ENCODE assay signal across 1 cellular context in the genomic region with DNA sequence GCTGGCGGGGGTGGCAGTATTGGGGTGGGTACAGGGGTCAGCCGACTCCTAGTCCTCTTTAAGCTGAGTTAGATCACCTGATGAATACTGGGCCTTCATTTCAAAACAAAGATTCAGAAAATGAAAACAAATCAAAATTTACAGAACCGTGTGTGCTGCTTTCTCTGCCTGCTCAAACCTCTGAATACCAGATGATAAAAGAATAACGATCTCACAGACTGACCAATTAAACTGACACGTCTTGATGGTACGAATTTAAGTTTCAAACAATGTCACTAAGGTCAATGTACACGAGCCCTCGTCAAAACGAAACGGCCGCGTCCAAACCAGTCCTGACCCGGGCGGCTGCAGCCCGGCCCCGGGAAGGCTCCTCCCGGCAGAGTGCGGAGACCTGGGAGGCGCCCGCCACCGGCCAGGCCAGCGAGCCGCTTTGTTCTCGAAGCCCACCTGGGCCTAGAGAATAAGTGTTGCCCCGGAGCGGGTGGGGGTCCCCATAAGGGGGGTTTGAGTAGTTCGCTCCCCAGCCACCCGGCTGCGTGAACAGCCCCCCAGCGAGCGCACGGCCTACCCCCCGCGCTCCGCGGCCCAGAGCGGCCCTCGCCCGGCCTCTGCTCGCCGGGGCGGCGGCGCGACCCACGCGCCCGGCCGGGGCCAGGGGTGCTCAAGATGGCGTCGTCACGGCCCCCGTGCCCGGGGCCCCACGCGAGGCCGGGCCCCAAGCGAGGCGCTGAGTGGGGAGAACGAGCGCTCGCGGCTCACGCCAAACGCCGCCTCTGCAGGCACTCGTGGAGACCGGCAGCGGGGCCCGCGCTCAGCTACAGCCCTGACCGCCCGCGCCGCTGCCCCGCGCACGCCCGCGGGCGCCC.
TF ChIP-seq lines count a peak whose summit lies in the region.

No MANE protein-coding gene starts in this region.

TF ChIP-seq in HepG2, 621 proteins besides CTCF, POLR2A, EP300 and RAD21 (continued from another document and continues in another):
- TF ChIP-seq, protein P1, sequence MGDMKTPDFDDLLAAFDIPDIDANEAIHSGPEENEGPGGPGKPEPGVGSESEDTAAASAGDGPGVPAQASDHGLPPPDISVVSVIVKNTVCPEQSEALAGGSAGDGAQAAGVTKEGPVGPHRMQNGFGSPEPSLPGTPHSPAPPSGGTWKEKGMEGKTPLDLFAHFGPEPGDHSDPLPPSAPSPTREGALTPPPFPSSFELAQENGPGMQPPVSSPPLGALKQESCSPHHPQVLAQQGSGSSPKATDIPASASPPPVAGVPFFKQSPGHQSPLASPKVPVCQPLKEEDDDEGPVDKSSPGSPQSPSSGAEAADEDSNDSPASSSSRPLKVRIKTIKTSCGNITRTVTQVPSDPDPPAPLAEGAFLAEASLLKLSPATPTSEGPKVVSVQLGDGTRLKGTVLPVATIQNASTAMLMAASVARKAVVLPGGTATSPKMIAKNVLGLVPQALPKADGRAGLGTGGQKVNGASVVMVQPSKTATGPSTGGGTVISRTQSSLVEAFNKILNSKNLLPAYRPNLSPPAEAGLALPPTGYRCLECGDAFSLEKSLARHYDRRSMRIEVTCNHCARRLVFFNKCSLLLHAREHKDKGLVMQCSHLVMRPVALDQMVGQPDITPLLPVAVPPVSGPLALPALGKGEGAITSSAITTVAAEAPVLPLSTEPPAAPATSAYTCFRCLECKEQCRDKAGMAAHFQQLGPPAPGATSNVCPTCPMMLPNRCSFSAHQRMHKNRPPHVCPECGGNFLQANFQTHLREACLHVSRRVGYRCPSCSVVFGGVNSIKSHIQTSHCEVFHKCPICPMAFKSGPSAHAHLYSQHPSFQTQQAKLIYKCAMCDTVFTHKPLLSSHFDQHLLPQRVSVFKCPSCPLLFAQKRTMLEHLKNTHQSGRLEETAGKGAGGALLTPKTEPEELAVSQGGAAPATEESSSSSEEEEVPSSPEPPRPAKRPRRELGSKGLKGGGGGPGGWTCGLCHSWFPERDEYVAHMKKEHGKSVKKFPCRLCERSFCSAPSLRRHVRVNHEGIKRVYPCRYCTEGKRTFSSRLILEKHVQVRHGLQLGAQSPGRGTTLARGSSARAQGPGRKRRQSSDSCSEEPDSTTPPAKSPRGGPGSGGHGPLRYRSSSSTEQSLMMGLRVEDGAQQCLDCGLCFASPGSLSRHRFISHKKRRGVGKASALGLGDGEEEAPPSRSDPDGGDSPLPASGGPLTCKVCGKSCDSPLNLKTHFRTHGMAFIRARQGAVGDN (CRISPR knock-in tag; IDR thresholded peaks at IDR 0.05), result no peak; the same call in 1 of the 2 replicates
- TF ChIP-seq POLR2AphosphoS2 (IDR thresholded peaks at IDR 0.05; ENCODE audit: low read depth, low read length) (peak; percentile 53; the same call in 1 of the 2 replicates), SRSF9 (IDR thresholded peaks at IDR 0.05; ENCODE audit: borderline replicate concordance, insufficient read depth, low read depth, low read length, poor library complexity, severe bottlenecking) (no peak), ZMAT3 (CRISPR knock-in tag; conservative IDR thresholded peaks at IDR 0.05) (peak; percentile 52; the same call in 1 of the 2 replicates), FOXJ3 (CRISPR knock-in tag; IDR thresholded peaks at IDR 0.05; ENCODE audit: borderline replicate concordance) (no peak), ZNF850 (CRISPR knock-in tag; conservative IDR thresholded peaks at IDR 0.05) (no peak), KDM6A (CRISPR knock-in tag; IDR thresholded peaks at IDR 0.05; ENCODE audit: low read depth) (no peak), ISL2 (CRISPR knock-in tag; IDR thresholded peaks at IDR 0.05) (peak; percentile 16; the same call in 1 of the 2 replicates), SUZ12 (IDR thresholded peaks at IDR 0.05; ENCODE audit: low read depth, low read length) (no peak), RBFOX2 (IDR thresholded peaks at IDR 0.05; ENCODE audit: low read depth, low read length) (no peak), PPARG (CRISPR knock-in tag; conservative IDR thresholded peaks at IDR 0.05) (no peak), ZNF816 (CRISPR knock-in tag; IDR thresholded peaks at IDR 0.05; ENCODE audit: borderline replicate concordance) (peak; percentile 48; the same call in 1 of the 2 replicates), NCOA5 (CRISPR knock-in tag; IDR thresholded peaks at IDR 0.05) (0 out of 2 replicates have a peak, but pooled peaks have one; percentile 60), PTBP1 (IDR thresholded peaks at IDR 0.05; ENCODE audit: low read depth, low read length, poor library complexity, severe bottlenecking) (peak; percentile 79), ONECUT2 (CRISPR knock-in tag; IDR thresholded peaks at IDR 0.05) (no peak), LCORL (IDR thresholded peaks at IDR 0.05) (no peak), LCORL (CRISPR knock-in tag; IDR thresholded peaks at IDR 0.05) (peak; percentile 14; the same call in 1 of the 2 replicates), RNF2 (conservative IDR thresholded peaks at IDR 0.05; ENCODE audit: low read depth) (no peak), CCDC6 (CRISPR knock-in tag; IDR thresholded peaks at IDR 0.05) (no peak), PAX8 (CRISPR knock-in tag; IDR thresholded peaks at IDR 0.05; ENCODE audit: borderline replicate concordance) (no peak), SATB2 (CRISPR knock-in tag; IDR thresholded peaks at IDR 0.05) (no peak), U2AF1 (optimal IDR thresholded peaks at IDR 0.05; ENCODE audit: low read depth, low read length) (no peak), KDM5A (IDR thresholded peaks at IDR 0.05; ENCODE audit: borderline replicate concordance, low read length) (peak; percentile 31; the same call in 1 of the 2 replicates), CREM (IDR thresholded peaks at IDR 0.05) (no peak), CREM (CRISPR knock-in tag; IDR thresholded peaks at IDR 0.05) (no peak), POLR2AphosphoS5 (IDR thresholded peaks at IDR 0.05; ENCODE audit: low read depth, low read length) (no peak), JDP2 (CRISPR knock-in tag; IDR thresholded peaks at IDR 0.05; ENCODE audit: borderline replicate concordance) (0 out of 2 replicates have a peak, but pooled peaks have one; percentile 18), NFYB (CRISPR knock-in tag; IDR thresholded peaks at IDR 0.05) (no peak), ATF7 (IDR thresholded peaks at IDR 0.05) (no peak), ATF7 (CRISPR knock-in tag; IDR thresholded peaks at IDR 0.05) (no peak), GFI1 (CRISPR knock-in tag; IDR thresholded peaks at IDR 0.05; ENCODE audit: borderline replicate concordance) (no peak), ZNF747 (CRISPR knock-in tag; IDR thresholded peaks at IDR 0.05; ENCODE audit: borderline replicate concordance) (no peak), ZNF224 (CRISPR knock-in tag; IDR thresholded peaks at IDR 0.05) (0 out of 2 replicates have a peak, but pooled peaks have one; percentile 20), ZNF782 (CRISPR knock-in tag; IDR thresholded peaks at IDR 0.05; ENCODE audit: borderline replicate concordance) (no peak), KDM1A (CRISPR knock-in tag; IDR thresholded peaks at IDR 0.05) (no peak), PHF5A (CRISPR knock-in tag; IDR thresholded peaks at IDR 0.05; ENCODE audit: low read depth, unreplicated experiment) (no peak), GATAD1 (CRISPR knock-in tag; IDR thresholded peaks at IDR 0.05) (no peak), ASH2L (IDR thresholded peaks at IDR 0.05; ENCODE audit: insufficient read length, low read depth, low read length) (peak; percentile 8), ZNF337 (CRISPR knock-in tag; IDR thresholded peaks at IDR 0.05; ENCODE audit: borderline replicate concordance, low read depth) (0 out of 2 replicates have a peak, but pooled peaks have one; percentile 7), MEIS1 (CRISPR knock-in tag; IDR thresholded peaks at IDR 0.05; ENCODE audit: borderline replicate concordance) (no peak; the same call in 1 of the 2 replicates), ZNF83 (CRISPR knock-in tag; IDR thresholded peaks at IDR 0.05; ENCODE audit: borderline replicate concordance) (0 out of 2 replicates have a peak, but pooled peaks have one; percentile 17), KDM5B (CRISPR knock-in tag; IDR thresholded peaks at IDR 0.05; ENCODE audit: borderline replicate concordance) (no peak; the same call in 1 of the 2 replicates), GATAD2A (CRISPR knock-in tag; IDR thresholded peaks at IDR 0.05) (no peak), POLR2G (IDR thresholded peaks at IDR 0.05; ENCODE audit: low read depth, low read length) (no peak)
- TF ChIP-seq, protein P2, sequence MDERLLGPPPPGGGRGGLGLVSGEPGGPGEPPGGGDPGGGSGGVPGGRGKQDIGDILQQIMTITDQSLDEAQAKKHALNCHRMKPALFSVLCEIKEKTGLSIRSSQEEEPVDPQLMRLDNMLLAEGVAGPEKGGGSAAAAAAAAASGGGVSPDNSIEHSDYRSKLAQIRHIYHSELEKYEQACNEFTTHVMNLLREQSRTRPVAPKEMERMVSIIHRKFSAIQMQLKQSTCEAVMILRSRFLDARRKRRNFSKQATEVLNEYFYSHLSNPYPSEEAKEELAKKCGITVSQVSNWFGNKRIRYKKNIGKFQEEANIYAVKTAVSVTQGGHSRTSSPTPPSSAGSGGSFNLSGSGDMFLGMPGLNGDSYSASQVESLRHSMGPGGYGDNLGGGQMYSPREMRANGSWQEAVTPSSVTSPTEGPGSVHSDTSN (CRISPR knock-in tag; IDR thresholded peaks at IDR 0.05), result no peak
- TF ChIP-seq, protein P3, sequence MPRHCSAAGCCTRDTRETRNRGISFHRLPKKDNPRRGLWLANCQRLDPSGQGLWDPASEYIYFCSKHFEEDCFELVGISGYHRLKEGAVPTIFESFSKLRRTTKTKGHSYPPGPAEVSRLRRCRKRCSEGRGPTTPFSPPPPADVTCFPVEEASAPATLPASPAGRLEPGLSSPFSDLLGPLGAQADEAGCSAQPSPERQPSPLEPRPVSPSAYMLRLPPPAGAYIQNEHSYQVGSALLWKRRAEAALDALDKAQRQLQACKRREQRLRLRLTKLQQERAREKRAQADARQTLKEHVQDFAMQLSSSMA (CRISPR knock-in tag; IDR thresholded peaks at IDR 0.05), result peak; percentile 17; the same call in 1 of the 2 replicates
- TF ChIP-seq, protein P4, sequence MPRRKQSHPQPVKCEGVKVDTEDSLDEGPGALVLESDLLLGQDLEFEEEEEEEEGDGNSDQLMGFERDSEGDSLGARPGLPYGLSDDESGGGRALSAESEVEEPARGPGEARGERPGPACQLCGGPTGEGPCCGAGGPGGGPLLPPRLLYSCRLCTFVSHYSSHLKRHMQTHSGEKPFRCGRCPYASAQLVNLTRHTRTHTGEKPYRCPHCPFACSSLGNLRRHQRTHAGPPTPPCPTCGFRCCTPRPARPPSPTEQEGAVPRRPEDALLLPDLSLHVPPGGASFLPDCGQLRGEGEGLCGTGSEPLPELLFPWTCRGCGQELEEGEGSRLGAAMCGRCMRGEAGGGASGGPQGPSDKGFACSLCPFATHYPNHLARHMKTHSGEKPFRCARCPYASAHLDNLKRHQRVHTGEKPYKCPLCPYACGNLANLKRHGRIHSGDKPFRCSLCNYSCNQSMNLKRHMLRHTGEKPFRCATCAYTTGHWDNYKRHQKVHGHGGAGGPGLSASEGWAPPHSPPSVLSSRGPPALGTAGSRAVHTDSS (CRISPR knock-in tag; conservative IDR thresholded peaks at IDR 0.05), result no peak
- TF ChIP-seq, protein P5, sequence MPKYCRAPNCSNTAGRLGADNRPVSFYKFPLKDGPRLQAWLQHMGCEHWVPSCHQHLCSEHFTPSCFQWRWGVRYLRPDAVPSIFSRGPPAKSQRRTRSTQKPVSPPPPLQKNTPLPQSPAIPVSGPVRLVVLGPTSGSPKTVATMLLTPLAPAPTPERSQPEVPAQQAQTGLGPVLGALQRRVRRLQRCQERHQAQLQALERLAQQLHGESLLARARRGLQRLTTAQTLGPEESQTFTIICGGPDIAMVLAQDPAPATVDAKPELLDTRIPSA (CRISPR knock-in tag; IDR thresholded peaks at IDR 0.05; ENCODE audit: borderline replicate concordance), result peak; percentile 62; the same call in 1 of the 2 replicates
- TF ChIP-seq, protein P6, sequence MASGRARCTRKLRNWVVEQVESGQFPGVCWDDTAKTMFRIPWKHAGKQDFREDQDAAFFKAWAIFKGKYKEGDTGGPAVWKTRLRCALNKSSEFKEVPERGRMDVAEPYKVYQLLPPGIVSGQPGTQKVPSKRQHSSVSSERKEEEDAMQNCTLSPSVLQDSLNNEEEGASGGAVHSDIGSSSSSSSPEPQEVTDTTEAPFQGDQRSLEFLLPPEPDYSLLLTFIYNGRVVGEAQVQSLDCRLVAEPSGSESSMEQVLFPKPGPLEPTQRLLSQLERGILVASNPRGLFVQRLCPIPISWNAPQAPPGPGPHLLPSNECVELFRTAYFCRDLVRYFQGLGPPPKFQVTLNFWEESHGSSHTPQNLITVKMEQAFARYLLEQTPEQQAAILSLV (CRISPR knock-in tag; IDR thresholded peaks at IDR 0.05; ENCODE audit: borderline replicate concordance), result 0 out of 2 replicates have a peak, but pooled peaks have one; percentile 20
- TF ChIP-seq, protein P7, sequence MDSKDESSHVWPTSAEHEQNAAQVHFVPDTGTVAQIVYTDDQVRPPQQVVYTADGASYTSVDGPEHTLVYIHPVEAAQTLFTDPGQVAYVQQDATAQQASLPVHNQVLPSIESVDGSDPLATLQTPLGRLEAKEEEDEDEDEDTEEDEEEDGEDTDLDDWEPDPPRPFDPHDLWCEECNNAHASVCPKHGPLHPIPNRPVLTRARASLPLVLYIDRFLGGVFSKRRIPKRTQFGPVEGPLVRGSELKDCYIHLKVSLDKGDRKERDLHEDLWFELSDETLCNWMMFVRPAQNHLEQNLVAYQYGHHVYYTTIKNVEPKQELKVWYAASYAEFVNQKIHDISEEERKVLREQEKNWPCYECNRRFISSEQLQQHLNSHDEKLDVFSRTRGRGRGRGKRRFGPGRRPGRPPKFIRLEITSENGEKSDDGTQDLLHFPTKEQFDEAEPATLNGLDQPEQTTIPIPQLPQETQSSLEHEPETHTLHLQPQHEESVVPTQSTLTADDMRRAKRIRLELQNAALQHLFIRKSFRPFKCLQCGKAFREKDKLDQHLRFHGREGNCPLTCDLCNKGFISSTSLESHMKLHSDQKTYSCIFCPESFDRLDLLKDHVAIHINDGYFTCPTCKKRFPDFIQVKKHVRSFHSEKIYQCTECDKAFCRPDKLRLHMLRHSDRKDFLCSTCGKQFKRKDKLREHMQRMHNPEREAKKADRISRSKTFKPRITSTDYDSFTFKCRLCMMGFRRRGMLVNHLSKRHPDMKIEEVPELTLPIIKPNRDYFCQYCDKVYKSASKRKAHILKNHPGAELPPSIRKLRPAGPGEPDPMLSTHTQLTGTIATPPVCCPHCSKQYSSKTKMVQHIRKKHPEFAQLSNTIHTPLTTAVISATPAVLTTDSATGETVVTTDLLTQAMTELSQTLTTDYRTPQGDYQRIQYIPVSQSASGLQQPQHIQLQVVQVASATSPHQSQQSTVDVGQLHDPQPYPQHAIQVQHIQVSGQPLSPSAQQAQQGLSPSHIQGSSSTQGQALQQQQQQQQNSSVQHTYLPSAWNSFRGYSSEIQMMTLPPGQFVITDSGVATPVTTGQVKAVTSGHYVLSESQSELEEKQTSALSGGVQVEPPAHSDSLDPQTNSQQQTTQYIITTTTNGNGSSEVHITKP (CRISPR knock-in tag; IDR thresholded peaks at IDR 0.05; ENCODE audit: low read depth), result no peak
